ENCODE assay signal across 17 cellular contexts in the genomic region with DNA sequence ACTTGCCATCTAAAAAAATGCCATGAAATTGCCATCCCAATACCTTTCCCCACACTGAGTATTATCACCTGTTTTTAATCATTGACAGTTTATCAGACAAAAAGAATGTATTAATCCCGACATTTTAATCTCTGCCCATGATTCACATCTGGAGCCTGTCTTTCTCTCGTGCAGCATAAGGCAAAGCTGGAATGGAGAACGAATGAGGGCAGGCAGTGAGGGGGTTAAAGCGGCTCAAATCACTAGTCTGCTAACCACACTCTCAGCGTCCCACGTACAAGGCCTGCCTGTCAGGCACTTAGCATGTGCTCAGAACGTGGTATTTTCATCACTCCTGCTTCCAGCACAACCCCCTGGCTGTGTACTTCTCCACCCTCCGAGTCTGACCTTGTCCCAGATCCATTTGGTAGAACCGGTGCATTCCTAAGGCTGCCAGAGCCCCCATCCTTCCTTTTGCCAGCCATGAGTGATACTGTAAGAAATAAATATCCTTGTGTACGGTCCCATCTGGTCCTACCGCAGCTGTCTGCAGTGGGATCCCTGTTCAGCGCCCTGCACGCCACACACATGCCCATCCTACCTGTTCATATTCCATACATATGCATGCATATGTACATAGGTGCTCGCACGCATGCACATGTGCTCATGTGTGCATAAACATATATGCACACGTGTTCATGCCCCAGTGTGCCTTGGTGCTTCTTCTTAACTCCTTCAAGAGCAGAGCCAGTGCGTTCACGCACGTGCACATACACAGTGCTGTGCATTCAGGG. TPM values are rescaled to one million over a fixed set of nuclear protein-coding genes. Genes with fewer than 3 reads are reported as not detected.
DNase-seq lines count a peak whose midpoint lies in the region; TF ChIP-seq lines count a peak whose summit lies in the region.
"Had no signal": no experiment of that assay in that cellular context is flagged by ENCODE, and none has a peak within 500 bp of the region (broad histone marks: within the 10 kb centered on the region; RNA-seq: fewer than 3 reads in every experiment).

No MANE protein-coding gene starts in this region.

- H3K4me3 ChIP-seq in adrenal gland (no peak overlapping the region), endodermal cell (ENCODE audit: low read length) (no peak overlapping the region), transverse colon (no peak overlapping the region)
- H3K4me3 ChIP-seq: SJSA1 had no signal

- no peak for TF ChIP-seq CTCF in adrenal gland (IDR thresholded peaks at IDR 0.05)
- TF ChIP-seq CTCF in endodermal cell (conservative IDR thresholded peaks at IDR 0.05): no peak
- no peak for TF ChIP-seq CTCF in nephron (IDR thresholded peaks at IDR 0.05; ENCODE audit: unreplicated experiment in 3 of 3)
- no peak for TF ChIP-seq CTCF in transverse colon (IDR thresholded peaks at IDR 0.05)
- no peak for TF ChIP-seq CTCF in endothelial cell (IDR thresholded peaks at IDR 0.05; ENCODE audit: unreplicated experiment)

- no peaks in the 10 kb centered on the region for H3K9me3 Mint-ChIP-seq in endodermal cell
- H3K9me3 Mint-ChIP-seq in nephron: no peaks in the 10 kb centered on the region
- no peaks in the 10 kb centered on the region for H3K9me3 Mint-ChIP-seq in activated T-cell treated with anti-CD3 and anti-CD28 coated beads, Interleukin-2, amount 50 U/mL, for 24 hours
- H3K9me3 Mint-ChIP-seq in endothelial cell (ENCODE audit: unreplicated experiment): no peaks in the 10 kb centered on the region
- H3K9me3 Mint-ChIP-seq: memory B cell had no signal

- H3K27me3 ChIP-seq in adrenal gland (no peaks in the 10 kb centered on the region), endodermal cell (ENCODE audit: control insufficient read depth, insufficient read depth, low read length, poor library complexity, severe bottlenecking) (no peaks in the 10 kb centered on the region), transverse colon (no peaks in the 10 kb centered on the region)
- H3K27me3 ChIP-seq: BE2C, neutrophil, SJSA1 had no signal

- H3K4me1 Mint-ChIP-seq in endodermal cell (peaks cover 8% of the 10 kb centered on the region), nephron (peaks cover 37% of the 10 kb centered on the region), endothelial cell (ENCODE audit: unreplicated experiment) (peaks cover 32% of the 10 kb centered on the region)
- H3K4me1 Mint-ChIP-seq in activated T-cell treated with anti-CD3 and anti-CD28 coated beads, Interleukin-2, amount 50 U/mL, for 24 hours (ENCODE audit: low read depth): no peaks in the 10 kb centered on the region
- H3K4me1 Mint-ChIP-seq: IgD-negative memory B cell, memory B cell had no signal

- H3K4me3 Mint-ChIP-seq in endodermal cell (no peak overlapping the region), nephron (no peak overlapping the region), endothelial cell (ENCODE audit: unreplicated experiment) (no peak overlapping the region)
- H3K4me3 Mint-ChIP-seq in activated T-cell treated with anti-CD3 and anti-CD28 coated beads, Interleukin-2, amount 50 U/mL, for 24 hours: no peak overlapping the region
- H3K4me3 Mint-ChIP-seq: IgD-negative memory B cell, memory B cell had no signal

- 48 to 58% (median 51%) methylated on average over 19 of the region's 19 CpGs for WGBS in adrenal gland, 4 donors
- WGBS in endodermal cell (ENCODE audit: insufficient coverage in 1 of 2, insufficient read length in 1 of 2), 2 experiments: 87 to 94% methylated on average over 11 to 19 of the region's 19 CpGs
- 60 to 71% methylated on average over 1 to 19 of the region's 19 CpGs for WGBS in transverse colon (ENCODE audit: low coverage in 1 of 2), 2 donors

- no peak for TF ChIP-seq EP300 in transverse colon (IDR thresholded peaks at IDR 0.05; ENCODE audit: low read depth)

- H3K9me3 ChIP-seq in adrenal gland (replicated peaks in 1 of 3) (no peaks in the 10 kb centered on the region), endodermal cell (ENCODE audit: control insufficient read depth, low read length) (no peaks in the 10 kb centered on the region), transverse colon (no peaks in the 10 kb centered on the region)
- H3K9me3 ChIP-seq: BE2C, neutrophil, SJSA1 had no signal

- H3K27me3 Mint-ChIP-seq in endodermal cell (ENCODE audit: insufficient read depth) (no peaks in the 10 kb centered on the region), nephron (ENCODE audit: low read depth) (peaks cover 3% of the 10 kb centered on the region), endothelial cell (ENCODE audit: unreplicated experiment) (peaks cover 8% of the 10 kb centered on the region)
- peaks cover 14% of the 10 kb centered on the region for H3K27me3 Mint-ChIP-seq in activated T-cell treated with anti-CD3 and anti-CD28 coated beads, Interleukin-2, amount 50 U/mL, for 24 hours

- H3K36me3 ChIP-seq in adrenal gland (replicated peaks in 1 of 2) (no peaks in the 10 kb centered on the region), endodermal cell (ENCODE audit: control insufficient read depth, insufficient read depth, low read length) (no peaks in the 10 kb centered on the region), transverse colon (no peaks in the 10 kb centered on the region)
- H3K36me3 ChIP-seq: neutrophil had no signal

- peak in 5 of 7 donors; percentile 44 to 49 (median 46) for DNase-seq in adrenal gland
- DNase-seq in endodermal cell: no peak
- no peak for DNase-seq in transverse colon
- no peak for DNase-seq in activated T-cell treated with anti-CD3 and anti-CD28 coated beads, Interleukin-2, amount 50 U/mL, for 24 hours
- no peak for DNase-seq in NCI-H2081 treated with DMSO at 0.1 percent for 48 hours (lab: John Stamatoyannopoulos, UW)
- DNase-seq in endothelial cell (ENCODE audit: low spot score): no peak
- DNase-seq: activated CD4-positive, alpha-beta T cell treated with anti-CD3 and anti-CD28 coated beads for 4 hours; BE2C; NCI-H1930; NCI-H510A; stimulated activated CD4-positive, alpha-beta T cell treated with anti-CD3 and anti-CD28 coated beads, Interleukin-2, amount 100 ng/mL, for 24 hours had no signal

- H3K4me1 ChIP-seq in adrenal gland (replicated peaks in 1 of 2) (peaks cover 29 to 73% of the 10 kb centered on the region in 2 donors), endodermal cell (ENCODE audit: control insufficient read depth, insufficient read depth, low read length) (peaks cover 6% of the 10 kb centered on the region), transverse colon (peaks cover 6 to 32% (median 25%) of the 10 kb centered on the region in 4 donors)
- H3K4me1 ChIP-seq: BE2C, SJSA1 had no signal

- in situ Hi-C loops in transverse colon (cut with MboI; ENCODE audit: low pct_ligation_motif_present in 1 of 4, low pct_unique_long_range_greater_than_20kb in 1 of 4, low sequenced_read_pairs in 3 of 4): no loop called here

- H3K36me3 Mint-ChIP-seq in endodermal cell (ENCODE audit: low read depth) (peaks cover 11% of the 10 kb centered on the region), nephron (ENCODE audit: low read depth) (peaks cover 11% of the 10 kb centered on the region), endothelial cell (ENCODE audit: low read depth, unreplicated experiment) (peaks cover 12% of the 10 kb centered on the region)
- no peaks in the 10 kb centered on the region for H3K36me3 Mint-ChIP-seq in activated T-cell treated with anti-CD3 and anti-CD28 coated beads, Interleukin-2, amount 50 U/mL, for 24 hours (ENCODE audit: low read depth)
- H3K36me3 Mint-ChIP-seq: IgD-negative memory B cell, memory B cell had no signal

- H3K27ac Mint-ChIP-seq in endodermal cell (no peak overlapping the region), nephron (peak overlapping the region; percentile 94 to 100 (median 98)), endothelial cell (ENCODE audit: unreplicated experiment) (no peak overlapping the region)
- H3K27ac Mint-ChIP-seq in activated T-cell treated with anti-CD3 and anti-CD28 coated beads, Interleukin-2, amount 50 U/mL, for 24 hours: no peak overlapping the region
- H3K27ac Mint-ChIP-seq: IgD-negative memory B cell, memory B cell had no signal

- H3K27ac ChIP-seq in adrenal gland (peak overlapping the region in 4 of 5 donors; percentile 30 to 83 (median 64)), endodermal cell (ENCODE audit: low read depth, low read length) (peak overlapping the region; percentile 72), transverse colon (peak overlapping the region; percentile 67 to 84 (median 76))
- H3K27ac ChIP-seq: neutrophil, SJSA1 had no signal

- no peak overlapping the region for H3K9ac ChIP-seq in endodermal cell (ENCODE audit: extremely low read depth, low read length, poor library complexity, severe bottlenecking)

- intact Hi-C loops in adrenal gland (cut with DNase I) (no loop called here), transverse colon (cut with DNase I; ENCODE audit: low total_unique reads) (loop anchor here (5.0 kb wide), 1 partner anchor 60 kb away; the partner anchor contains the start of gene TMEM51)

- no peak for TF ChIP-seq POLR2A in adrenal gland (IDR thresholded peaks at IDR 0.05)
- TF ChIP-seq POLR2A in transverse colon (IDR thresholded peaks at IDR 0.05): no peak

RNA-seq across cellular contexts. Expression of gene FHAD1, which starts 34.6 kb away (rescaled TPM):
- total RNA-seq in adrenal gland: 1 to 10 TPM in 1 of 8 donors, under 1 TPM in 6, not detected in 1; 0.09 to 1.2 (median 0.55) TPM
- polyA plus RNA-seq in adrenal gland: 1 to 10 TPM in 1 of 3 donors, under 1 TPM in 2; 0.24 to 1.6 (median 0.90) TPM
- total RNA-seq in endodermal cell: 1 to 10 TPM; 2.9 to 3.6 TPM
- polyA plus RNA-seq in endodermal cell (2013, experiment 1 of 2): 1.7 TPM
- polyA plus RNA-seq in endodermal cell (2013, experiment 2 of 2): 2.1 TPM
- under 1 TPM in 2 of 4 donors, not detected in 2; 0.75 to 0.82 TPM for total RNA-seq in transverse colon
- 2.1 TPM for total RNA-seq in endothelial cell (ENCODE audit: unreplicated experiment)
- total RNA-seq: OCI-LY7 had no signal
- polyA plus RNA-seq: IgD-negative memory B cell had no signal

RNA-seq across cellular contexts. Expression of gene TMEM51, which starts 58.9 kb away (rescaled TPM):
- total RNA-seq in adrenal gland (10 to 100 TPM; 25.0 to 46.5 (median 35.8) TPM), endodermal cell (10 to 100 TPM; 12.1 TPM), transverse colon (10 to 100 TPM; 17.7 to 32.9 (median 22.9) TPM), endothelial cell (ENCODE audit: unreplicated experiment) (23.5 TPM)
- polyA plus RNA-seq in adrenal gland: 10 to 100 TPM; 14.6 to 35.9 (median 19.7) TPM
- 10.0 TPM for polyA plus RNA-seq in endodermal cell (2013, experiment 1 of 2)
- 9.6 TPM for polyA plus RNA-seq in endodermal cell (2013, experiment 2 of 2)
- total RNA-seq: OCI-LY7 had no signal
- polyA plus RNA-seq: IgD-negative memory B cell had no signal

Comparison
In these comparisons a context has a peak if more than half of its experiments do, and no peak if none do; other contexts are left out.
1. DNase-seq: peak in adrenal gland (5 of 7); none in endodermal cell (single experiment), transverse colon (single experiment), activated T-cell treated with anti-CD3 and anti-CD28 coated beads, Interleukin-2, amount 50 U/mL, for 24 hours (single experiment), NCI-H2081 treated with DMSO at 0.1 percent for 48 hours (single experiment) and endothelial cell (single experiment).
2. H3K27ac Mint-ChIP-seq: peak in nephron (3 of 3); none in endodermal cell (single experiment), activated T-cell treated with anti-CD3 and anti-CD28 coated beads, Interleukin-2, amount 50 U/mL, for 24 hours (single experiment) and endothelial cell (single experiment).
3. Peak in every context shown above with its lines, with median percentiles within 50 percentile points of each other: H3K27ac ChIP-seq.